In genomic region chr4:145960012-145960411, GRCh38 we compare ENCODE assay signal across 26 cellular contexts.
"Had no signal": no experiment of that assay in that cellular context is flagged by ENCODE, and none has a peak within 500 bp of the region (broad histone marks: within the 10 kb centered on the region; RNA-seq: fewer than 3 reads in every experiment).

No MANE protein-coding gene starts in this region.

- H3K4me1 ChIP-seq: left ventricle myocardium inferior, stomach, testis, thyroid gland, transverse colon, upper lobe of left lung, vagina had no signal

- ATAC-seq: mucosa of descending colon; naive thymus-derived CD4-positive, alpha-beta T cell; natural killer cell treated with Interleukin-12 subunit alpha and Interleukin-12 subunit beta and Interleukin-15 and Interleukin-18, amount 100 ng/mL, for 72 hours; right cardiac atrium; sciatic nerve; stimulated activated naive B cell treated with anti-CD40 and anti-IgM and Interleukin-4, amounts not matched to agents 10 μg/mL and 1 μg/mL and 100 μg/mL, for 72 hours; stimulated activated naive CD8-positive, alpha-beta T cell treated with anti-CD3 and anti-CD28 coated beads, Interleukin-15, Interleukin-2, amounts not matched to agents 100 U/mL and 50 U/mL, for 24 hours had no signal

- H3K4me3 ChIP-seq: left ventricle myocardium inferior, lung, mucosa of descending colon, ovary, skin epidermis, stomach, testis, thyroid gland, transverse colon, upper lobe of left lung, vagina had no signal

- DNase-seq: hypothalamus; immature natural killer cell; kidney; left ventricle myocardium inferior; midbrain; mucosa of descending colon; naive thymus-derived CD4-positive, alpha-beta T cell; ovary; retina; right cardiac atrium; stimulated activated CD4-positive, alpha-beta T cell treated with anti-CD3 and anti-CD28 coated beads, Interleukin-12 subunit alpha, Interleukin-12 subunit beta, amount 100 ng/mL, for 4 hours; stimulated activated CD4-positive, alpha-beta T cell treated with anti-CD3 and anti-CD28 coated beads, Interleukin-15, amount 100 ng/mL, for 24 hours; stimulated activated CD4-positive, alpha-beta T cell treated with anti-CD3 and anti-CD28 coated beads, Interleukin-2, amount 100 ng/mL, for 24 hours; stimulated activated CD4-positive, alpha-beta T cell treated with anti-CD3 and anti-CD28 coated beads, Interleukin-4, amount 100 ng/mL, for 1 hour; stimulated activated naive B cell treated with anti-CD40 and anti-IgM and Interleukin-4, amounts not matched to agents 10 μg/mL and 1 μg/mL and 100 μg/mL, for 72 hours; stimulated activated naive CD8-positive, alpha-beta T cell treated with anti-CD3 and anti-CD28 coated beads, Interleukin-15, Interleukin-2, amounts not matched to agents 100 U/mL and 50 U/mL, for 24 hours; stomach; testis; thyroid gland; transverse colon; upper lobe of left lung had no signal

- H3K36me3 ChIP-seq: left ventricle myocardium inferior, ovary, stomach, thyroid gland, transverse colon, upper lobe of left lung, vagina had no signal

- H3K27me3 ChIP-seq: ovary, stomach, testis, thyroid gland, transverse colon, upper lobe of left lung, vagina had no signal

- H3K27ac ChIP-seq: left ventricle myocardium inferior, ovary, skin epidermis, stomach, testis, thyroid gland, transverse colon, upper lobe of left lung, vagina had no signal

- H3K9me3 ChIP-seq: mucosa of descending colon, ovary, testis, thyroid gland, vagina had no signal
